Comparison of ENCODE assay signal across 9 cellular contexts in the genomic region with DNA sequence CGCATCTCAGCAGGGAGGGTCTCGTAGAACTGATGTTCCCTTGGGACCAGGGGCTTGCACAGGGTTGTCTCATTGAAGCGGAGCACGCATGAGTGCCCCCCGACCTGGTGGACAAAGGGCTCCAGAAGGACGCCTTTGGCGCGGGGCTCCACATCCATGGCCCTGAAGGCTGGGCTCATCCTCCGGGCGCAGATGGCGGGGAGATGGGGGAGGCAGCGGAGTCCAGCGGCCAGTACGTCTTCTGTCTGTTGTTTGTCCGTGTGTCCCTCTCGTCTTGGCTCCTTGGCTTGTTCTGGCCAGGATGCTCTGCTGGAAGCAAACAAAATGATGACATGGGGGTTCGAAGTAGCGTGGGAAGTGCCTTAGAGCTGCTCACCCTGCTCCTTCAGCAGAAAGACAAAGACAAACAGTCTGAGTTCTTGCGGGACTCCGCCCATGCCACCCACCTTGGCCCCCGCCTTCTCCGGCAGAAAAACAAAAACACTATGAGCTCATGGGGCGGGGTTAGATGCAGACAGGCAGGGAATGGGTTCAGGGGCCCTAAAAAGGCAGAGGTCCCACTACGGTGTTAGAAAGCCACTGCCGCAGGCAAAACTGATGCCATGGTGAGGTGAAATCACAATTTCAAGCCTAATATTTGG. TPM values are rescaled to one million over a fixed set of nuclear protein-coding genes. Genes with fewer than 3 reads are reported as not detected.
A peak's percentile ranks its signal among the peaks of the same experiment; 100 is the strongest.
DNase-seq lines count a peak whose midpoint lies in the region; ATAC-seq and TF ChIP-seq lines count a peak whose summit lies in the region.
"Had no signal": no experiment of that assay in that cellular context is flagged by ENCODE, and none has a peak within 500 bp of the region (broad histone marks: within the 10 kb centered on the region; RNA-seq: fewer than 3 reads in every experiment).

No MANE protein-coding gene starts in this region.

- no peaks in the 10 kb centered on the region for H3K9me3 Mint-ChIP-seq in activated naive CD8-positive, alpha-beta T cell treated with anti-CD3 and anti-CD28 coated beads for 36 hours
- H3K9me3 Mint-ChIP-seq in activated naive CD8-positive, alpha-beta T cell treated with anti-CD3 and anti-CD28 coated beads, Interleukin-2, amount 50 U/mL, for 24 hours, result no peaks in the 10 kb centered on the region

- TF ChIP-seq CTCF in uterus (IDR thresholded peaks at IDR 0.05), result no peak

- peaks cover 21% of the 10 kb centered on the region for H3K4me1 ChIP-seq in mucosa of stomach (ENCODE audit: control insufficient read depth, insufficient read depth, low read length)
- no peaks in the 10 kb centered on the region for H3K4me1 ChIP-seq in uterus
- no peaks in the 10 kb centered on the region for H3K4me1 ChIP-seq in SJCRH30

- H3K36me3 Mint-ChIP-seq in activated naive CD8-positive, alpha-beta T cell treated with anti-CD3 and anti-CD28 coated beads for 36 hours, result peaks cover 20% of the 10 kb centered on the region
- peaks cover 33% of the 10 kb centered on the region for H3K36me3 Mint-ChIP-seq in activated naive CD8-positive, alpha-beta T cell treated with anti-CD3 and anti-CD28 coated beads, Interleukin-2, amount 50 U/mL, for 24 hours (ENCODE audit: low read depth)

- no peak overlapping the region for H3K4me3 ChIP-seq in mucosa of stomach (ENCODE audit: low read length)
- peak overlapping the region; percentile 56 to 70 for H3K4me3 ChIP-seq in uterus
- no peak overlapping the region for H3K4me3 ChIP-seq in SJCRH30
- H3K4me3 ChIP-seq: BLaER1 treated with 17β-estradiol and CSF1 and Interleukin-3, amounts not matched to agents 10 nM and 100 nM had no signal

- ATAC-seq in activated naive CD8-positive, alpha-beta T cell treated with anti-CD3 and anti-CD28 coated beads, Interleukin-2, amount 50 U/mL, for 24 hours, result no peak
- peak; percentile 26 for ATAC-seq in esophagus mucosa
- no peak for ATAC-seq in HG03196 (IDR thresholded peaks at IDR 0.05; ENCODE audit: unreplicated experiment)

- H3K36me3 ChIP-seq in mucosa of stomach (ENCODE audit: control insufficient read depth, insufficient read depth, low read length) (peaks cover 15% of the 10 kb centered on the region), uterus (no peaks in the 10 kb centered on the region), SJCRH30 (peaks cover 86% of the 10 kb centered on the region)

- intact Hi-C loops in uterus (cut with DNase I; ENCODE audit: low total_unique reads), result no loop called here

- H3K27me3 ChIP-seq in mucosa of stomach (ENCODE audit: control insufficient read depth, insufficient read depth, low read length) (no peaks in the 10 kb centered on the region), uterus (no peaks in the 10 kb centered on the region), SJCRH30 (no peaks in the 10 kb centered on the region)
- H3K27me3 ChIP-seq: BLaER1 treated with 17β-estradiol and CSF1 and Interleukin-3, amounts not matched to agents 10 nM and 100 nM had no signal

- peaks cover 24% of the 10 kb centered on the region for H3K4me1 Mint-ChIP-seq in activated naive CD8-positive, alpha-beta T cell treated with anti-CD3 and anti-CD28 coated beads for 36 hours
- peaks cover 19% of the 10 kb centered on the region for H3K4me1 Mint-ChIP-seq in activated naive CD8-positive, alpha-beta T cell treated with anti-CD3 and anti-CD28 coated beads, Interleukin-2, amount 50 U/mL, for 24 hours

- no peak overlapping the region for H3K4me3 Mint-ChIP-seq in activated naive CD8-positive, alpha-beta T cell treated with anti-CD3 and anti-CD28 coated beads for 36 hours
- no peak overlapping the region for H3K4me3 Mint-ChIP-seq in activated naive CD8-positive, alpha-beta T cell treated with anti-CD3 and anti-CD28 coated beads, Interleukin-2, amount 50 U/mL, for 24 hours

- H3K27ac ChIP-seq in uterus, result peak overlapping the region; percentile 97 to 99
- no peak overlapping the region for H3K27ac ChIP-seq in SJCRH30
- H3K27ac ChIP-seq: BLaER1 treated with 17β-estradiol and CSF1 and Interleukin-3, amounts not matched to agents 10 nM and 100 nM had no signal

- H3K27me3 Mint-ChIP-seq in activated naive CD8-positive, alpha-beta T cell treated with anti-CD3 and anti-CD28 coated beads for 36 hours, result no peaks in the 10 kb centered on the region
- H3K27me3 Mint-ChIP-seq in activated naive CD8-positive, alpha-beta T cell treated with anti-CD3 and anti-CD28 coated beads, Interleukin-2, amount 50 U/mL, for 24 hours, result no peaks in the 10 kb centered on the region

- peak overlapping the region; percentile 60 for H3K27ac Mint-ChIP-seq in activated naive CD8-positive, alpha-beta T cell treated with anti-CD3 and anti-CD28 coated beads for 36 hours
- H3K27ac Mint-ChIP-seq in activated naive CD8-positive, alpha-beta T cell treated with anti-CD3 and anti-CD28 coated beads, Interleukin-2, amount 50 U/mL, for 24 hours, result no peak overlapping the region

- H3K9me3 ChIP-seq in mucosa of stomach (ENCODE audit: control insufficient read depth, low read length) (no peaks in the 10 kb centered on the region), uterus (no peaks in the 10 kb centered on the region), SJCRH30 (replicated peaks) (no peaks in the 10 kb centered on the region)
- H3K9me3 ChIP-seq: BLaER1 treated with 17β-estradiol and CSF1 and Interleukin-3, amounts not matched to agents 10 nM and 100 nM had no signal

- H3K9ac ChIP-seq in mucosa of stomach (ENCODE audit: low read length), result peak overlapping the region; percentile 11
- H3K9ac ChIP-seq: BLaER1 treated with 17β-estradiol and CSF1 and Interleukin-3, amounts not matched to agents 10 nM and 100 nM had no signal

- DNase-seq in activated naive CD8-positive, alpha-beta T cell treated with anti-CD3 and anti-CD28 coated beads for 36 hours, result no peak
- no peak for DNase-seq in activated naive CD8-positive, alpha-beta T cell treated with anti-CD3 and anti-CD28 coated beads, Interleukin-2, amount 50 U/mL, for 24 hours
- DNase-seq in uterus (peak; percentile 81 to 94), SJCRH30 (no peak)
- no peak for DNase-seq in activated CD4-positive, CD25-positive, alpha-beta regulatory T cell (lab: John Stamatoyannopoulos, UW)

- peak in 1 of 2 donors; percentile 64 for TF ChIP-seq POLR2A in uterus (IDR thresholded peaks at IDR 0.05)

RNA-seq across cellular contexts. Expression of gene NCKIPSD, which starts 9.5 kb away (rescaled TPM):
- total RNA-seq in activated naive CD8-positive, alpha-beta T cell treated with anti-CD3 and anti-CD28 coated beads for 36 hours, result 10 to 100 TPM; 43.8 to 43.9 TPM
- total RNA-seq in esophagus mucosa (12.6 TPM), uterus (10 to 100 TPM; 11.0 to 48.9 (median 25.6) TPM)
- total RNA-seq in SJCRH30 (2014; rRNA removed; shearing (Covaris generic)), result 11.8 and 13.7 TPM in 2 replicates

RNA-seq across cellular contexts. Expression of gene IP6K2, which starts 21.8 kb away (rescaled TPM):
- 10 to 100 TPM; 42.6 to 49.9 TPM for total RNA-seq in activated naive CD8-positive, alpha-beta T cell treated with anti-CD3 and anti-CD28 coated beads for 36 hours
- total RNA-seq in esophagus mucosa (53.1 TPM), uterus (10 to 100 TPM; 45.6 to 91.7 (median 78.0) TPM)
- total RNA-seq in SJCRH30 (2014; rRNA removed; shearing (Covaris generic)), result 61.2 and 67.3 TPM in 2 replicates

RNA-seq across cellular contexts. Expression of gene CELSR3, which starts 32.5 kb away (rescaled TPM):
- 10 to 100 TPM; 18.2 to 18.6 TPM for total RNA-seq in activated naive CD8-positive, alpha-beta T cell treated with anti-CD3 and anti-CD28 coated beads for 36 hours
- total RNA-seq in esophagus mucosa (0.88 TPM), uterus (1 to 10 TPM in 2 of 4 donors, under 1 TPM in 1, not detected in 1; under 0.01 to 3.4 (median 1.3) TPM)
- 1.1 and 1.7 TPM in 2 replicates for total RNA-seq in SJCRH30 (2014; rRNA removed; shearing (Covaris generic))

RNA-seq across cellular contexts. Expression of gene SLC26A6, which starts 60.0 kb away (rescaled TPM):
- total RNA-seq in activated naive CD8-positive, alpha-beta T cell treated with anti-CD3 and anti-CD28 coated beads for 36 hours, result 10 to 100 TPM; 16.6 to 18.4 TPM
- total RNA-seq in esophagus mucosa, result 7.9 TPM
- 10 to 100 TPM in 3 of 4 donors, under 1 TPM in 1; 0.59 to 98.1 (median 15.2) TPM for total RNA-seq in uterus
- total RNA-seq in SJCRH30 (2014; rRNA removed; shearing (Covaris generic)), result 14.8 and 18.9 TPM in 2 replicates

Comparison
In these comparisons a context has a peak if more than half of its experiments do, and no peak if none do; other contexts are left out.
1. DNase-seq: peak in uterus (2 of 2); none in activated naive CD8-positive, alpha-beta T cell treated with anti-CD3 and anti-CD28 coated beads for 36 hours (single experiment), activated naive CD8-positive, alpha-beta T cell treated with anti-CD3 and anti-CD28 coated beads, Interleukin-2, amount 50 U/mL, for 24 hours (single experiment), SJCRH30 (0 of 2) and activated CD4-positive, CD25-positive, alpha-beta regulatory T cell (0 of 4).
2. H3K4me3 ChIP-seq: peak in uterus (2 of 2); none in mucosa of stomach (single experiment) and SJCRH30 (single experiment).